12 cellular contexts compared by ENCODE assay signal in the genomic region with DNA sequence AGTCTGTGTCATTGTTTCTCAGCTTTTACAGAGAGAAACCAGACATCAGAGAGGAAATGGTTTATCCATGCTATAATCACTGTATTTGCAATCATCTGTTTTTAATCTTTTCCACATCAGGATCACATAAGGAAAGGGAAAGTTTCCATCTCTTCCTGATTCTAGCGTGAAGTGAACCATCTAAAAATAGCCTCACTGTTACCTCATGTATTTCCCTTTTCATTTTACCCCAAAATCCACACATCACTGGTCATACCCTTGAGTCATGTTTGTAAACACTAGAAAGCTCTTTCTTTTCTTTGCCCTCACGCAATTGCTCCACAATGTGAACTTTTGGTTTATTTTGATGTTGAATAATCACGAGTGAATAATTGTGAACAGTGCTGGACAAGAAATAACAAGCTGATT.
DNase-seq lines count a peak whose midpoint lies in the region; TF ChIP-seq lines count a peak whose summit lies in the region.
"Had no signal": no experiment of that assay in that cellular context is flagged by ENCODE, and none has a peak within 500 bp of the region (broad histone marks: within the 10 kb centered on the region; RNA-seq: fewer than 3 reads in every experiment).

No MANE protein-coding gene starts in this region.

- POLR2A ChIA-PET in RWPE1 (lab: Yijun Ruan, JAX; ENCODE audit: low non-redundant PET), result no interaction called here

- H3K27me3 Mint-ChIP-seq in neural progenitor cell (ENCODE audit: insufficient read depth, low read depth), result no peaks in the 10 kb centered on the region

- CTCF ChIA-PET in RWPE1 (lab: Yijun Ruan, JAX), result interaction anchor here (0.7 to 0.8 kb wide), 2 partner anchors 54 to 600 kb away, joined by 3 read pairs; partner anchors contain the start of gene TPR

- in situ Hi-C loops in Caki2 (cut with HindIII; ENCODE audit: low pct_unique_long_range_greater_than_20kb, low sequenced_read_pairs), result no loop called here

- no peaks in the 10 kb centered on the region for H3K36me3 ChIP-seq in fibroblast of lung (ENCODE audit: control insufficient read depth, insufficient read depth, low read length)
- H3K36me3 ChIP-seq in neural progenitor cell, result no peaks in the 10 kb centered on the region

- H3K4me1 ChIP-seq in fibroblast of lung (ENCODE audit: control insufficient read depth, extremely low read depth, insufficient read depth, low read length), result peaks cover 6% of the 10 kb centered on the region
- no peaks in the 10 kb centered on the region for H3K4me1 ChIP-seq in neural progenitor cell

- DNase-seq in Caki2 (ENCODE audit: low read depth), result peak; percentile 42
- DNase-seq in RWPE1 (ENCODE audit: low spot score), result peak; percentile 33
- DNase-seq in fibroblast of lung (ENCODE audit: low read depth in 2 of 2), result peak; percentile 91 to 96
- DNase-seq in renal cortical epithelial cell (ENCODE audit: low read depth), result peak; percentile 34
- DNase-seq in mesenteric fat pad (ENCODE audit: low spot score), result no peak
- no peak for DNase-seq in globus pallidus (ENCODE audit: low spot score)
- DNase-seq in UCSD-AML1 (lab: John Stamatoyannopoulos, UW; ENCODE audit: unreplicated experiment), result no peak
- DNase-seq in neural progenitor cell (ENCODE audit: low spot score), result no peak
- DNase-seq: DND-41; NCI-H2227 treated with DMSO at 0.1 percent for 48 hours; stimulated activated CD4-positive, alpha-beta T cell treated with anti-CD3 and anti-CD28 coated beads, Interleukin-12 subunit alpha, Interleukin-12 subunit beta, amount 100 ng/mL, for 4 hours; T-helper 2 cell had no signal

- H3K9ac ChIP-seq in fibroblast of lung (ENCODE audit: insufficient read depth, low read length) (no peak overlapping the region), neural progenitor cell (no peak overlapping the region)

- TF ChIP-seq CTCF in RWPE1 (conservative IDR thresholded peaks at IDR 0.05; ENCODE audit: low read depth), result no peak
- no peak for TF ChIP-seq CTCF in fibroblast of lung (conservative IDR thresholded peaks at IDR 0.05 in 1 of 2, IDR thresholded peaks at IDR 0.05 in 1 of 2; ENCODE audit: low read depth in 1 of 2, low read length in 2 of 2)
- no peak for TF ChIP-seq CTCF in neural progenitor cell (IDR thresholded peaks at IDR 0.05)

- no peaks in the 10 kb centered on the region for H4K20me1 ChIP-seq in fibroblast of lung (ENCODE audit: control insufficient read depth, extremely low read depth, insufficient read depth, low read length)
- no peaks in the 10 kb centered on the region for H4K20me1 ChIP-seq in neural progenitor cell (ENCODE audit: low read depth)

- H3K4me3 Mint-ChIP-seq in neural progenitor cell, result no peak overlapping the region

- no peaks in the 10 kb centered on the region for H3K4me1 Mint-ChIP-seq in neural progenitor cell

- H3K27ac ChIP-seq in RWPE1 (no peak overlapping the region), fibroblast of lung (ENCODE audit: insufficient read depth, low read length) (peak overlapping the region; percentile 53), neural progenitor cell (no peak overlapping the region)

- H3K27ac Mint-ChIP-seq in neural progenitor cell, result no peak overlapping the region

- H3K36me3 Mint-ChIP-seq in neural progenitor cell, result no peaks in the 10 kb centered on the region

- no peaks in the 10 kb centered on the region for H3F3A ChIP-seq in neural progenitor cell (ENCODE audit: low read depth)

- H3K4me3 ChIP-seq in fibroblast of lung (replicated peaks in 1 of 4; ENCODE audit: control extremely low read depth in 1 of 4, insufficient read depth in 1 of 4, low read depth in 3 of 4, low read length in 4 of 4) (peak overlapping the region in 2 of 4 experiments; percentile 14 to 46), neural progenitor cell (no peak overlapping the region)

- H3K9me3 Mint-ChIP-seq in neural progenitor cell, result no peaks in the 10 kb centered on the region

- H3K79me2 ChIP-seq in fibroblast of lung (ENCODE audit: control insufficient read depth, insufficient read depth, low read length), result no peaks in the 10 kb centered on the region
- H3K79me2 ChIP-seq in neural progenitor cell (ENCODE audit: low read depth), result no peaks in the 10 kb centered on the region

- no peak overlapping the region for H2AFZ ChIP-seq in fibroblast of lung (ENCODE audit: low read length)
- no peak overlapping the region for H2AFZ ChIP-seq in neural progenitor cell (replicated peaks)

- H3K4me2 ChIP-seq in fibroblast of lung (ENCODE audit: extremely low read depth, insufficient read depth, low read length), result peak overlapping the region; percentile 74
- no peak overlapping the region for H3K4me2 ChIP-seq in neural progenitor cell

- no peaks in the 10 kb centered on the region for H3K27me3 ChIP-seq in fibroblast of lung (ENCODE audit: control insufficient read depth, insufficient read depth, low read length)
- no peaks in the 10 kb centered on the region for H3K27me3 ChIP-seq in neural progenitor cell

- no peaks in the 10 kb centered on the region for H3K9me3 ChIP-seq in fibroblast of lung (ENCODE audit: control insufficient read depth, insufficient read depth, low read depth, low read length)
- H3K9me3 ChIP-seq in neural progenitor cell (ENCODE audit: low read depth), result no peaks in the 10 kb centered on the region

Comparison
In these comparisons a context has a peak if more than half of its experiments do, and no peak if none do; other contexts are left out.
1. DNase-seq: peak in Caki2 (single experiment), RWPE1 (single experiment), fibroblast of lung (2 of 2) and renal cortical epithelial cell (single experiment); none in mesenteric fat pad (single experiment), globus pallidus (single experiment), UCSD-AML1 (single experiment) and neural progenitor cell (single experiment).